Comparison of ENCODE assay signal across 9 cellular contexts in the genomic region with DNA sequence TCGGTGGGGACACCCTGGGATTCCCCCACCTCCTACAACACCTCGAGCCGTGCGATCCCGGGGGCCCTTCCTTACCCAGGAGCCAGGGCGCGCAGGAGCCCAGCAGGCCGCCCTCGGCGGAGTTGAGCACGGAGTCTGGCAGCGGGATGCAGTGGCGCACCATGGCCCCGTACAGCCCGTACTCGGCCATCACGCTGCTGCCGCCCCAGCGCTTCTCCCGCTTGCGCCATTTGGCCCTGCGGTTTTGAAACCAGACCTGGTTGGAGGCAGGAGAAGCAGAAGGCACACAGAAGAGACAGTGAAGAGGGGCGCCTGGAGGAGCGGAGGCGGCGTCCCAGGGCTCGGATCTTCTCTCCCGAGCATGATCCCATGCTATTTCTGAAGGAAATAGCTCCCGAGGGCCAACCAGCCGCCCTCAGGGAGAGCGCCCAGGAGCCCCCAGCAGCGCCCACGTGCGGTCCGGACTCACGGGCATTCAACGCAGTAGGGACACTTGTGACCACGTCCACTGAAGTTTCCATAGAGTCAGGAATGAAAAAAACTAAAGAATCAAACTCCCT. TPM values are rescaled to one million over a fixed set of nuclear protein-coding genes. Genes with fewer than 3 reads are reported as not detected.
DNase-seq lines count a peak whose midpoint lies in the region; ATAC-seq, FAIRE-seq and TF ChIP-seq lines count a peak whose summit lies in the region.
"Had no signal": no experiment of that assay in that cellular context is flagged by ENCODE, and none has a peak within 500 bp of the region (broad histone marks: within the 10 kb centered on the region; RNA-seq: fewer than 3 reads in every experiment).

No MANE protein-coding gene starts in this region.

- no peak for TF ChIP-seq EP300 in HepG2 (IDR thresholded peaks at IDR 0.05; ENCODE audit: low read depth in 2 of 2, low read length in 2 of 2)
- no peak for TF ChIP-seq EP300 in HepG2 (CRISPR knock-in tag; IDR thresholded peaks at IDR 0.05; ENCODE audit: borderline replicate concordance)

- H3K27me3 ChIP-seq in brain microvascular endothelial cell (replicated peaks): peaks cover 71% of the 10 kb centered on the region
- H3K27me3 ChIP-seq in HepG2 (ENCODE audit: control insufficient read depth in 1 of 2, insufficient read depth in 2 of 2, low read length in 2 of 2): peaks cover 10 to 69% of the 10 kb centered on the region in 2 experiments; a peak in 4 of 5 replicates
- peaks cover 0 to 7% of the 10 kb centered on the region in 2 donors for H3K27me3 ChIP-seq in aorta (ENCODE audit: control insufficient read depth in 1 of 2, insufficient read depth in 2 of 2, low read length in 1 of 2)

- no peak for FAIRE-seq in HepG2 (lab: Jason Lieb, UNC)
- no peak for FAIRE-seq in HTR-8/SVneo (lab: Jason Lieb, UNC)

- H3K4me1 Mint-ChIP-seq in activated T-cell treated with anti-CD3 and anti-CD28 coated beads, Interleukin-2, amount 50 U/mL, for 4 hours (ENCODE audit: low read depth): peaks cover 9% of the 10 kb centered on the region

- H3K9ac ChIP-seq in HepG2 (ENCODE audit: insufficient read depth, low read depth, low read length): no peak overlapping the region

- H2AFZ ChIP-seq in HepG2 (ENCODE audit: low read length): no peak overlapping the region

- ATAC-seq in activated T-cell treated with anti-CD3 and anti-CD28 coated beads, Interleukin-2, amount 50 U/mL, for 4 hours: peak; percentile 25 to 49
- ATAC-seq in HepG2: peak; percentile 91
- peak; percentile 52 for ATAC-seq in aorta (ENCODE audit: low FRiP score)
- ATAC-seq in HG02884 (IDR thresholded peaks at IDR 0.05; ENCODE audit: unreplicated experiment): no peak

- no peaks in the 10 kb centered on the region for H3K79me2 ChIP-seq in HepG2 (ENCODE audit: insufficient read depth, low read length)

- in situ Hi-C loops in brain microvascular endothelial cell (cut with HindIII; ENCODE audit: low pct_ligation_motif_present, low sequenced_read_pairs) (no loop called here), HepG2 (cut with HindIII; ENCODE audit: extremely low pct_ligation_motif_present, low pct_unique_long_range_greater_than_20kb) (no loop called here)

- no peak overlapping the region for H3K27ac ChIP-seq in brain microvascular endothelial cell
- no peak overlapping the region for H3K27ac ChIP-seq in HepG2 (ENCODE audit: extremely low read length, insufficient read depth, low read length)
- H3K27ac ChIP-seq in aorta (ENCODE audit: low read depth in 1 of 2, low read length in 2 of 2): no peak overlapping the region

- H4K20me1 ChIP-seq in HepG2 (ENCODE audit: insufficient read depth, low read length): no peaks in the 10 kb centered on the region

- no peaks in the 10 kb centered on the region for H3K9me3 Mint-ChIP-seq in activated T-cell treated with anti-CD3 and anti-CD28 coated beads, Interleukin-2, amount 50 U/mL, for 4 hours

- no peaks in the 10 kb centered on the region for H3K9me3 ChIP-seq in HepG2 (ENCODE audit: low read length)
- H3K9me3 ChIP-seq in aorta (ENCODE audit: control insufficient read depth, low read length): no peaks in the 10 kb centered on the region

- H3K27me3 Mint-ChIP-seq in activated T-cell treated with anti-CD3 and anti-CD28 coated beads, Interleukin-2, amount 50 U/mL, for 4 hours (ENCODE audit: low read depth): peaks cover 67% of the 10 kb centered on the region

- peak; percentile 7 for TF ChIP-seq CTCF in brain microvascular endothelial cell (IDR thresholded peaks at IDR 0.05; ENCODE audit: low read depth, low read length, missing control alignments)
- TF ChIP-seq CTCF in HepG2 (CRISPR knock-in tag; IDR thresholded peaks at IDR 0.05): peak; percentile 33; the same call in 1 of the 2 replicates

- H3K4me3 ChIP-seq in brain microvascular endothelial cell (ENCODE audit: low read depth, low read length): peak overlapping the region; percentile 12
- H3K4me3 ChIP-seq in HepG2 (replicated peaks in 1 of 3; ENCODE audit: insufficient read depth in 1 of 3, low read depth in 2 of 3, low read length in 3 of 3): peak overlapping the region; percentile 22 to 65 (median 30); a peak in 5 of 6 replicates
- H3K4me3 ChIP-seq in aorta (ENCODE audit: low read length in 2 of 2): peak overlapping the region in 1 of 2 donors; percentile 16

- CTCF ChIA-PET in HepG2 (lab: Yijun Ruan, JAX; ENCODE audit: low intra/inter-chr PET ratio, low total read pairs): interaction anchor here (3.0 kb wide), 1 partner anchor 84 kb away, joined by 35 read pairs; the partner anchor contains the start of gene APMAP

- no peak for DNase-seq in activated T-cell treated with anti-CD3 and anti-CD28 coated beads, Interleukin-2, amount 50 U/mL, for 4 hours
- DNase-seq in activated T-cell treated with anti-CD3 and anti-CD28 coated beads for 4 hours: no peak
- DNase-seq in brain microvascular endothelial cell: no peak
- peak; percentile 41 for DNase-seq in HepG2 (ENCODE audit: low spot score)
- DNase-seq in aorta: peak in 1 of 2 donors; percentile 85
- no peak for DNase-seq in HTR-8/SVneo (ENCODE audit: insufficient read length, low spot score)
- no peak for DNase-seq in NCI-H1694 treated with DMSO at 0.1 percent for 48 hours (lab: John Stamatoyannopoulos, UW)
- DNase-seq: naive B cell had no signal

- H3K4me1 ChIP-seq in HepG2 (ENCODE audit: insufficient read depth, low read length) (peaks cover 18% of the 10 kb centered on the region), aorta (ENCODE audit: control insufficient read depth in 1 of 2, insufficient read depth in 2 of 2, low read length in 2 of 2) (no peaks in the 10 kb centered on the region)

- WGBS in HepG2 (ENCODE audit: low lambda C conversion rate): 6% methylated on average over 35 of the region's 38 CpGs
- WGBS in aorta, 2 donors: 2% methylated on average over 38 of the region's 38 CpGs

- no peaks in the 10 kb centered on the region for H3K36me3 Mint-ChIP-seq in activated T-cell treated with anti-CD3 and anti-CD28 coated beads, Interleukin-2, amount 50 U/mL, for 4 hours (ENCODE audit: insufficient read depth)

- H3K4me3 Mint-ChIP-seq in activated T-cell treated with anti-CD3 and anti-CD28 coated beads, Interleukin-2, amount 50 U/mL, for 4 hours: no peak overlapping the region

- BruUV-seq in HepG2 (replicated peaks; lab: Mats Ljungman, UMichigan): no TSS peak

- intact Hi-C loops in HepG2 (cut with micrococcal nuclease; ENCODE audit: unreplicated experiment): loop anchor here (5.0 kb wide), 1 partner anchor 60 kb away; no protein-coding TSS in a partner anchor
- intact Hi-C loops in aorta (cut with DNase I): loop anchor here in 1 of 2 donors (5.0 kb wide), 1 partner anchor 40 kb away; no protein-coding TSS in a partner anchor

- TF ChIP-seq RAD21 in HepG2 (CRISPR knock-in tag; IDR thresholded peaks at IDR 0.05): 0 out of 2 replicates have a peak, but pooled peaks have one; percentile 25

- peak overlapping the region; percentile 70 for H3K4me2 ChIP-seq in HepG2 (ENCODE audit: low read depth, low read length)

- TF ChIP-seq POLR2A in HepG2 (IDR thresholded peaks at IDR 0.05; ENCODE audit: insufficient read depth in 1 of 2, low read depth in 2 of 2, low read length in 2 of 2): no peak

- POLR2A ChIA-PET in HepG2 (lab: Yijun Ruan, JAX): no interaction called here

- H3K36me3 ChIP-seq in brain microvascular endothelial cell (replicated peaks) (no peaks in the 10 kb centered on the region), HepG2 (replicated peaks in 1 of 2; ENCODE audit: control insufficient read depth in 1 of 2, insufficient read depth in 2 of 2, low read length in 2 of 2) (no peaks in the 10 kb centered on the region), aorta (ENCODE audit: control insufficient read depth in 1 of 2, insufficient read depth in 2 of 2, low read length in 1 of 2) (no peaks in the 10 kb centered on the region)

RNA-seq across cellular contexts. Expression of gene VSX1, which starts 4.3 kb away (rescaled TPM):
- total RNA-seq in activated T-cell treated with anti-CD3 and anti-CD28 coated beads, Interleukin-2, amount 50 U/mL, for 4 hours: not detected
- not detected in 2 replicates for total RNA-seq in HepG2 (2016; rRNA removed; fragmentation: Illumina TruSeq; extraction: Trizol)
- total RNA-seq in HepG2 (2016; cell fraction: cytosol; rRNA removed; fragmentation: Illumina TruSeq; extraction: Trizol; ENCODE audit: low read depth): not detected in 2 replicates
- not detected in 2 replicates for total RNA-seq in HepG2 (2016; cell fraction: insoluble cytoplasmic fraction; rRNA removed; fragmentation: Illumina TruSeq; extraction: Trizol)
- total RNA-seq in HepG2 (2016; cell fraction: membrane; rRNA removed; fragmentation: Illumina TruSeq; extraction: Trizol): not detected in 2 replicates
- total RNA-seq in HepG2 (2016; cell fraction: nucleus; rRNA removed; fragmentation: Illumina TruSeq; extraction: Trizol): not detected in 2 replicates
- 0.04 and 0.05 TPM in 2 replicates for polyA plus RNA-seq in HepG2 (2011; rRNA removed)
- polyA plus RNA-seq in HepG2 (2011; cell fraction: cytosol; rRNA removed): not detected in 2 replicates
- polyA plus RNA-seq in HepG2 (2011; cell fraction: nucleus; rRNA removed): 0.06 and 0.14 TPM in 2 replicates
- polyA plus RNA-seq in HepG2 (2012): not detected in 2 replicates
- not detected in 2 replicates for polyA plus RNA-seq in HepG2 (2016; cell fraction: cytosol; fragmentation: Illumina TruSeq; extraction: Trizol; ENCODE audit: low read depth)
- not detected in 2 replicates for polyA plus RNA-seq in HepG2 (2016; cell fraction: insoluble cytoplasmic fraction; fragmentation: Illumina TruSeq; extraction: Trizol; ENCODE audit: low read depth)
- not detected in 2 replicates for polyA plus RNA-seq in HepG2 (2016; cell fraction: membrane; fragmentation: Illumina TruSeq; extraction: Trizol; ENCODE audit: low read depth)
- polyA plus RNA-seq in HepG2 (2016; cell fraction: nucleus; fragmentation: Illumina TruSeq; extraction: Trizol; ENCODE audit: insufficient read depth, low read depth): not detected in 2 replicates
- polyA minus RNA-seq in HepG2 (2011; rRNA and poly(A)+ RNA removed; ENCODE audit: low replicate concordance): not detected in 2 replicates
- polyA minus RNA-seq in HepG2 (2011; cell fraction: cytosol; rRNA and poly(A)+ RNA removed): not detected in 2 replicates
- polyA minus RNA-seq in HepG2 (2011; cell fraction: nucleus; rRNA and poly(A)+ RNA removed): 0.75 TPM in 1 of 2 replicates, not detected in the other
- not detected for total RNA-seq in aorta
- polyA plus RNA-seq in aorta: not detected

RNA-seq across cellular contexts. Expression of gene ACSS1, which starts 19.8 kb away (rescaled TPM):
- 1 to 10 TPM; 5.4 to 8.8 (median 8.0) TPM for total RNA-seq in activated T-cell treated with anti-CD3 and anti-CD28 coated beads, Interleukin-2, amount 50 U/mL, for 4 hours
- 38.2 and 41.6 TPM in 2 replicates for total RNA-seq in HepG2 (2016; rRNA removed; fragmentation: Illumina TruSeq; extraction: Trizol)
- 8.4 and 9.3 TPM in 2 replicates for total RNA-seq in HepG2 (2016; cell fraction: cytosol; rRNA removed; fragmentation: Illumina TruSeq; extraction: Trizol; ENCODE audit: low read depth)
- total RNA-seq in HepG2 (2016; cell fraction: insoluble cytoplasmic fraction; rRNA removed; fragmentation: Illumina TruSeq; extraction: Trizol): 34.8 and 43.4 TPM in 2 replicates
- total RNA-seq in HepG2 (2016; cell fraction: membrane; rRNA removed; fragmentation: Illumina TruSeq; extraction: Trizol): 13.0 and 13.5 TPM in 2 replicates
- total RNA-seq in HepG2 (2016; cell fraction: nucleus; rRNA removed; fragmentation: Illumina TruSeq; extraction: Trizol): 42.3 and 48.2 TPM in 2 replicates
- 15.2 and 23.3 TPM in 2 replicates for polyA plus RNA-seq in HepG2 (2011; rRNA removed)
- 16.5 and 17.1 TPM in 2 replicates for polyA plus RNA-seq in HepG2 (2011; cell fraction: cytosol; rRNA removed)
- 43.9 and 56.8 TPM in 2 replicates for polyA plus RNA-seq in HepG2 (2011; cell fraction: nucleus; rRNA removed)
- polyA plus RNA-seq in HepG2 (2012): 4.3 and 9.3 TPM in 2 replicates
- polyA plus RNA-seq in HepG2 (2016; cell fraction: cytosol; fragmentation: Illumina TruSeq; extraction: Trizol; ENCODE audit: low read depth): 3.2 and 3.4 TPM in 2 replicates
- polyA plus RNA-seq in HepG2 (2016; cell fraction: insoluble cytoplasmic fraction; fragmentation: Illumina TruSeq; extraction: Trizol; ENCODE audit: low read depth): 47.8 and 50.2 TPM in 2 replicates
- polyA plus RNA-seq in HepG2 (2016; cell fraction: membrane; fragmentation: Illumina TruSeq; extraction: Trizol; ENCODE audit: low read depth): 9.9 TPM in 2 replicates
- 98.7 and 99.6 TPM in 2 replicates for polyA plus RNA-seq in HepG2 (2016; cell fraction: nucleus; fragmentation: Illumina TruSeq; extraction: Trizol; ENCODE audit: insufficient read depth, low read depth)
- 0.07 and 45.1 TPM in 2 replicates for polyA minus RNA-seq in HepG2 (2011; rRNA and poly(A)+ RNA removed; ENCODE audit: low replicate concordance)
- 11.7 and 16.0 TPM in 2 replicates for polyA minus RNA-seq in HepG2 (2011; cell fraction: cytosol; rRNA and poly(A)+ RNA removed)
- polyA minus RNA-seq in HepG2 (2011; cell fraction: nucleus; rRNA and poly(A)+ RNA removed): 13.9 and 19.8 TPM in 2 replicates
- total RNA-seq in aorta: 10 to 100 TPM; 14.8 to 23.4 TPM
- 10 to 100 TPM in 1 of 2 donors, 1 to 10 TPM in 1; 7.6 to 21.8 TPM for polyA plus RNA-seq in aorta
